Comparison of ENCODE assay signal across 11 cellular contexts in the genomic region with DNA sequence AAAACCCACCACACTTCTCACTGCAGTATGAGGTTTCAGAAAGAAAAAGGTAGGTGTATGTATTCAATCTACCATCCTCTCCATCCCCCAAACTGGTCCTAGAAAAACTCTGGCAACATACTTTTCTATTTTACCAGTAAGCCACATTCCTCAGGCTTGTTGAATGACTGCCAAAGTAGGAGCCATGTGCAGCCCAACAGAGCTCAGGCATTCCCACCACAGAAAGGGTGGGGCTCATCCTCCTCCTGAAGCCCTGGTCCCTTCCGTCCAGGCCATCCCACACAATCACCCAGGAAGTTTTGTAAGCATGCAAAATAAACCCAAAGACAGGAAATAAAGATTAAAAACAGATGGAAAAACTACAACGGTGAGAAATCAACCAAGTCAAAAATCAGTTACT. TPM values are rescaled to one million over a fixed set of nuclear protein-coding genes. Genes with fewer than 3 reads are reported as not detected.
DNase-seq lines count a peak whose midpoint lies in the region; ATAC-seq and TF ChIP-seq lines count a peak whose summit lies in the region.
"Had no signal": no experiment of that assay in that cellular context is flagged by ENCODE, and none has a peak within 500 bp of the region (broad histone marks: within the 10 kb centered on the region; RNA-seq: fewer than 3 reads in every experiment).

No MANE protein-coding gene starts in this region.

- DNase-seq in COLO829 (ENCODE audit: low spot score) (peak; percentile 86), SK-MEL-5 (ENCODE audit: low read depth, low spot score) (peak; percentile 38), fibroblast of the aortic adventitia (ENCODE audit: low read depth) (peak; percentile 99), osteocyte (ENCODE audit: extremely low spot score, unreplicated experiment) (no peak), ureter (ENCODE audit: low spot score) (no peak), iPS-NIHi7 (ENCODE audit: extremely low spot score) (no peak), cerebellar cortex (ENCODE audit: low spot score) (no peak)
- DNase-seq: activated T-cell treated with anti-CD3 and anti-CD28 coated beads, Interleukin-2, amount 50 U/mL, for 24 hours; stimulated activated CD4-positive, alpha-beta T cell treated with anti-CD3 and anti-CD28 coated beads, Interleukin-4, amount 100 ng/mL, for 4 hours had no signal

- H3K27me3 Mint-ChIP-seq in osteocyte (ENCODE audit: unreplicated experiment): no peaks in the 10 kb centered on the region
- H3K27me3 Mint-ChIP-seq: activated T-cell treated with anti-CD3 and anti-CD28 coated beads, Interleukin-2, amount 50 U/mL, for 24 hours had no signal

- in situ Hi-C loops in SK-MEL-5 (cut with HindIII; ENCODE audit: low pct_unique_long_range_greater_than_20kb, low sequenced_read_pairs): no loop called here

- H3K4me3 Mint-ChIP-seq in osteocyte (ENCODE audit: unreplicated experiment): no peak overlapping the region
- H3K4me3 Mint-ChIP-seq: activated T-cell treated with anti-CD3 and anti-CD28 coated beads, Interleukin-2, amount 50 U/mL, for 24 hours had no signal

- H3K4me1 Mint-ChIP-seq in osteocyte (ENCODE audit: unreplicated experiment): peaks cover 48% of the 10 kb centered on the region

- no peak overlapping the region for H3K4me3 ChIP-seq in fibroblast of the aortic adventitia (ENCODE audit: low read depth, low read length)

- H3K9me3 Mint-ChIP-seq in osteocyte (ENCODE audit: unreplicated experiment): no peaks in the 10 kb centered on the region
- H3K9me3 Mint-ChIP-seq: activated T-cell treated with anti-CD3 and anti-CD28 coated beads, Interleukin-2, amount 50 U/mL, for 24 hours had no signal

- peak overlapping the region; percentile 69 for H3K27ac Mint-ChIP-seq in osteocyte (ENCODE audit: unreplicated experiment)
- H3K27ac Mint-ChIP-seq: activated T-cell treated with anti-CD3 and anti-CD28 coated beads, Interleukin-2, amount 50 U/mL, for 24 hours had no signal

- H3K36me3 Mint-ChIP-seq in osteocyte (ENCODE audit: unreplicated experiment): peaks cover 5% of the 10 kb centered on the region

- ATAC-seq in HG02642 (IDR thresholded peaks at IDR 0.05; ENCODE audit: poor library complexity, unreplicated experiment): no peak
- ATAC-seq: Panc1 had no signal

- TF ChIP-seq CTCF in fibroblast of the aortic adventitia (IDR thresholded peaks at IDR 0.05; ENCODE audit: insufficient read depth, low read length): no peak
- no peak for TF ChIP-seq CTCF in osteocyte (IDR thresholded peaks at IDR 0.05)

RNA-seq across cellular contexts. Expression of a gene that starts 57.2 kb away (rescaled TPM):
- total RNA-seq in SK-MEL-5 (2014; rRNA removed; shearing (Covaris generic)): 192 and 204 TPM in 2 replicates
- polyA plus RNA-seq in SK-MEL-5 (2015; cell fraction: cytosol; rRNA removed): 234 and 246 TPM in 2 replicates
- 64.0 and 89.2 TPM in 2 replicates for polyA plus RNA-seq in SK-MEL-5 (2015; cell fraction: nucleus; rRNA removed)
- total RNA-seq in fibroblast of the aortic adventitia (ENCODE audit: low replicate concordance) (22.9 and 133 TPM in 2 replicates), osteocyte (30.2 and 32.7 TPM in 2 replicates), ureter (41.4 TPM)

Comparison
In these comparisons a context has a peak if more than half of its experiments do, and no peak if none do; other contexts are left out.
1. DNase-seq: peak in COLO829 (single experiment), SK-MEL-5 (single experiment) and fibroblast of the aortic adventitia (single experiment); none in osteocyte (single experiment), ureter (single experiment), iPS-NIHi7 (single experiment) and cerebellar cortex (single experiment).